ENCODE assay signal across 24 cellular contexts in genomic region chr6:116033687-116034303, GRCh38. TPM values are rescaled to one million over a fixed set of nuclear protein-coding genes. Genes with fewer than 3 reads are reported as not detected.
A peak's percentile ranks its signal among the peaks of the same experiment; 100 is the strongest.
DNase-seq lines count a peak whose midpoint lies in the region; ATAC-seq and TF ChIP-seq lines count a peak whose summit lies in the region.
"Had no signal": no experiment of that assay in that cellular context is flagged by ENCODE, and none has a peak within 500 bp of the region (broad histone marks: within the 10 kb centered on the region; RNA-seq: fewer than 3 reads in every experiment).

No MANE protein-coding gene starts in this region.

- CTCF ChIA-PET in IMR-90 (lab: Yijun Ruan, JAX) = no interaction called here

- no peak overlapping the region for H2AK9ac ChIP-seq in IMR-90 (replicated peaks; ENCODE audit: low read depth, low read length, poor library complexity)

- H2AFZ ChIP-seq in IMR-90 (replicated peaks; ENCODE audit: low read length, poor library complexity) = peak overlapping the region; percentile 64

- H2BK5ac ChIP-seq in IMR-90 (ENCODE audit: low read depth, low read length, poor library complexity, severe bottlenecking) = peak overlapping the region; percentile 40

- H3K4me1 Mint-ChIP-seq in mesothelial cell of epicardium = peaks cover 44% of the 10 kb centered on the region
- H3K4me1 Mint-ChIP-seq: activated naive CD4-positive, alpha-beta T cell treated with anti-CD3 and anti-CD28 coated beads, Interleukin-2, amount 10 ng/mL, durations not matched to agents 7 days and 5 days; CD4-positive, CD25-positive, alpha-beta regulatory T cell; naive thymus-derived CD8-positive, alpha-beta T cell had no signal

- no peak overlapping the region for H3K4me2 ChIP-seq in IMR-90 (ENCODE audit: low read depth, low read length)

- H3K4me3 Mint-ChIP-seq in mesothelial cell of epicardium = no peak overlapping the region
- H3K4me3 Mint-ChIP-seq: activated CD4-positive, alpha-beta memory T cell treated with anti-CD3 and anti-CD28 coated beads for 36 hours; activated naive CD4-positive, alpha-beta T cell treated with anti-CD3 and anti-CD28 coated beads, Interleukin-2, amount 10 ng/mL, durations not matched to agents 7 days and 5 days; CD4-positive, CD25-positive, alpha-beta regulatory T cell; naive thymus-derived CD8-positive, alpha-beta T cell had no signal

- intact Hi-C loops in IMR-90 (cut with micrococcal nuclease) = no loop called here

- H3K56ac ChIP-seq in IMR-90 (ENCODE audit: extremely low read depth, insufficient read depth, low read length) = no peak overlapping the region

- in situ Hi-C loops in IMR-90 (cut with MboI; ENCODE audit: low sequenced_read_pairs) = no loop called here

- no peaks in the 10 kb centered on the region for H4K20me1 ChIP-seq in IMR-90 (ENCODE audit: insufficient read depth, low read length)

- no peaks in the 10 kb centered on the region for H3K9me3 Mint-ChIP-seq in mesothelial cell of epicardium
- H3K9me3 Mint-ChIP-seq: activated CD4-positive, alpha-beta memory T cell treated with anti-CD3 and anti-CD28 coated beads for 36 hours; activated naive CD4-positive, alpha-beta T cell treated with anti-CD3 and anti-CD28 coated beads, Interleukin-2, amount 10 ng/mL, durations not matched to agents 7 days and 5 days; CD4-positive, CD25-positive, alpha-beta regulatory T cell; naive thymus-derived CD8-positive, alpha-beta T cell had no signal

- H3K4me1 ChIP-seq in IMR-90 (ENCODE audit: control insufficient read depth, insufficient read depth, low read length) (peaks cover 3% of the 10 kb centered on the region), thoracic aorta (ENCODE audit: control insufficient read depth in 1 of 2, low read depth in 2 of 2) (peaks cover 63 to 67% of the 10 kb centered on the region in 2 donors), right atrium auricular region (peaks cover 0 to 12% of the 10 kb centered on the region in 2 donors)
- H3K4me1 ChIP-seq: colonic mucosa had no signal

- ATAC-seq in IMR-90 (ENCODE audit: low read depth) = no peak
- no peak for ATAC-seq in thoracic aorta (ENCODE audit: insufficient number of reproducible peaks, low FRiP score, low read depth)
- ATAC-seq: left colon; naive thymus-derived CD8-positive, alpha-beta T cell had no signal

- POLR2A ChIA-PET in IMR-90 (lab: Charles Lee; ENCODE audit: unreplicated experiment) = no interaction called here

- H3K36me3 Mint-ChIP-seq in mesothelial cell of epicardium = no peaks in the 10 kb centered on the region
- H3K36me3 Mint-ChIP-seq: activated CD4-positive, alpha-beta memory T cell treated with anti-CD3 and anti-CD28 coated beads for 36 hours; activated naive CD4-positive, alpha-beta T cell treated with anti-CD3 and anti-CD28 coated beads, Interleukin-2, amount 10 ng/mL, durations not matched to agents 7 days and 5 days; CD4-positive, CD25-positive, alpha-beta regulatory T cell; naive thymus-derived CD8-positive, alpha-beta T cell had no signal

- H3K4me3 ChIP-seq in IMR-90 (ENCODE audit: insufficient read depth, low read depth, low read length) (no peak overlapping the region), coronary artery (no peak overlapping the region), thoracic aorta (peak overlapping the region; percentile 37), right atrium auricular region (no peak overlapping the region)
- H3K4me3 ChIP-seq: colonic mucosa, GM23248 had no signal

- H3K9me3 ChIP-seq in IMR-90 (ENCODE audit: control insufficient read depth, insufficient read depth, low read length) (no peaks in the 10 kb centered on the region), thoracic aorta (no peaks in the 10 kb centered on the region), right atrium auricular region (no peaks in the 10 kb centered on the region)
- H3K9me3 ChIP-seq: colonic mucosa had no signal

- no peaks in the 10 kb centered on the region for H3K9me1 ChIP-seq in IMR-90 (ENCODE audit: insufficient read depth, low read length)

- H2AK5ac ChIP-seq in IMR-90 (ENCODE audit: low read depth, low read length) = no peak overlapping the region; the same call in 1 of the 2 replicates

- H4K8ac ChIP-seq in IMR-90 (ENCODE audit: low read depth in 2 of 2, low read length in 2 of 2) = peak overlapping the region; percentile 15 to 67; a peak in 3 of 4 replicates

- TF ChIP-seq RAD21 in IMR-90 (IDR thresholded peaks at IDR 0.05; ENCODE audit: low read length) = no peak

- no peaks in the 10 kb centered on the region for H3K36me3 ChIP-seq in IMR-90 (ENCODE audit: control insufficient read depth, insufficient read depth, low read length)
- H3K36me3 ChIP-seq in thoracic aorta = no peaks in the 10 kb centered on the region
- no peaks in the 10 kb centered on the region for H3K36me3 ChIP-seq in right atrium auricular region
- H3K36me3 ChIP-seq: colonic mucosa had no signal

- H3K27me3 ChIP-seq in IMR-90 (ENCODE audit: control insufficient read depth, insufficient read depth, low read length) = no peaks in the 10 kb centered on the region
- H3K27me3 ChIP-seq in thoracic aorta (replicated peaks; ENCODE audit: insufficient read depth) = no peaks in the 10 kb centered on the region
- H3K27me3 ChIP-seq in right atrium auricular region = no peaks in the 10 kb centered on the region
- H3K27me3 ChIP-seq: colonic mucosa, foreskin keratinocyte had no signal

- H2BK20ac ChIP-seq in IMR-90 (ENCODE audit: low read depth, low read length) = peak overlapping the region; percentile 68; the same call in 1 of the 2 replicates

- peak overlapping the region; percentile 41 for H3K27ac Mint-ChIP-seq in mesothelial cell of epicardium
- H3K27ac Mint-ChIP-seq: activated CD4-positive, alpha-beta memory T cell treated with anti-CD3 and anti-CD28 coated beads for 36 hours; activated naive CD4-positive, alpha-beta T cell treated with anti-CD3 and anti-CD28 coated beads, Interleukin-2, amount 10 ng/mL, durations not matched to agents 7 days and 5 days; CD4-positive, CD25-positive, alpha-beta regulatory T cell; naive thymus-derived CD8-positive, alpha-beta T cell had no signal

- 50% methylated on average over 2 of the region's 4 CpGs; no CpG with 5 or more reads in 1 of the 2 experiments for WGBS in IMR-90 (ENCODE audit: extremely low coverage in 2 of 2, insufficient read length in 1 of 2), 2 experiments

- H3K27me3 Mint-ChIP-seq in mesothelial cell of epicardium (ENCODE audit: low read depth) = no peaks in the 10 kb centered on the region
- H3K27me3 Mint-ChIP-seq: activated naive CD4-positive, alpha-beta T cell treated with anti-CD3 and anti-CD28 coated beads, Interleukin-2, amount 10 ng/mL, durations not matched to agents 7 days and 5 days had no signal

- peak overlapping the region; percentile 85 for H3K18ac ChIP-seq in IMR-90 (ENCODE audit: low read depth, low read length)

- H3K23ac ChIP-seq in IMR-90 (ENCODE audit: low read depth, low read length) = peak overlapping the region; percentile 51; the same call in 1 of the 2 replicates

- DNase-seq in IMR-90 (no peak), coronary artery (ENCODE audit: low spot score) (no peak), mesothelial cell of epicardium (ENCODE audit: low spot score in 2 of 2, unreplicated experiment in 2 of 2) (no peak), thoracic aorta (ENCODE audit: low spot score) (no peak), T-helper 9 cell (no peak), NCI-H510A (lab: John Stamatoyannopoulos, UW) (no peak), right atrium auricular region (ENCODE audit: low spot score) (no peak)
- DNase-seq: activated CD4-positive, alpha-beta memory T cell treated with anti-CD3 and anti-CD28 coated beads for 36 hours; activated CD8-positive, alpha-beta memory T cell treated with anti-CD3 and anti-CD28 coated beads, Interleukin-2, amount 50 U/mL, for 4 hours; activated naive CD4-positive, alpha-beta T cell treated with anti-CD3 and anti-CD28 coated beads, Interleukin-2, amount 10 ng/mL, durations not matched to agents 7 days and 5 days; amniotic stem cell; CD4-positive, CD25-positive, alpha-beta regulatory T cell; colonic mucosa; effector memory CD4-positive, alpha-beta T cell; left colon; MM.1S; naive thymus-derived CD8-positive, alpha-beta T cell; NCI-H2029 treated with DMSO at 0.1 percent for 48 hours; NCI-H526 treated with DMSO at 0.1 percent for 48 hours; occipital lobe; SIG-M5; stimulated activated CD4-positive, alpha-beta T cell treated with anti-CD3 and anti-CD28 coated beads, Interleukin-2, amount 100 ng/mL, for 48 hours had no signal

- H3K27ac ChIP-seq in IMR-90 (ENCODE audit: insufficient read depth, low read length) (peak overlapping the region; percentile 52; the same call in 1 of the 2 replicates), coronary artery (peak overlapping the region; percentile 29 to 44), thoracic aorta (peak overlapping the region; percentile 22 to 35), right atrium auricular region (no peak overlapping the region)
- H3K27ac ChIP-seq: colonic mucosa, GM23248 had no signal

- peak overlapping the region; percentile 17 for H4K91ac ChIP-seq in IMR-90 (ENCODE audit: insufficient read depth, low read depth, low read length)

- H3K14ac ChIP-seq in IMR-90 (replicated peaks; ENCODE audit: low read depth, low read length) = peak overlapping the region; percentile 4; the same call in 1 of the 2 replicates

- H2BK120ac ChIP-seq in IMR-90 (ENCODE audit: low read depth, low read length) = peak overlapping the region; percentile 86

- peak overlapping the region; percentile 62 for H3K4ac ChIP-seq in IMR-90 (ENCODE audit: low read depth, low read length)

- H4K5ac ChIP-seq in IMR-90 (ENCODE audit: low read depth, low read length) = peak overlapping the region; percentile 98

- TF ChIP-seq CTCF in IMR-90 (conservative IDR thresholded peaks at IDR 0.05; ENCODE audit: low read depth, low read length) = no peak
- no peak for TF ChIP-seq CTCF in coronary artery (IDR thresholded peaks at IDR 0.05)
- TF ChIP-seq CTCF in mesothelial cell of epicardium (IDR thresholded peaks at IDR 0.05; ENCODE audit: unreplicated experiment) = no peak
- TF ChIP-seq CTCF in thoracic aorta (IDR thresholded peaks at IDR 0.05) = no peak
- no peak for TF ChIP-seq CTCF in right atrium auricular region (IDR thresholded peaks at IDR 0.05)

- no peak for TF ChIP-seq POLR2A in IMR-90 (IDR thresholded peaks at IDR 0.05; ENCODE audit: low read depth, low read length)

- dilution Hi-C loops in IMR-90 (cut with HindIII; ENCODE audit: low sequenced_read_pairs, unreplicated experiment) = no loop called here

- no TSS peak for BruUV-seq in IMR-90 (replicated peaks; lab: Mats Ljungman, UMichigan)

- H3K9ac ChIP-seq in IMR-90 (ENCODE audit: low read depth, low read length) = no peak overlapping the region
- H3K9ac ChIP-seq: GM23248 had no signal

- H2BK15ac ChIP-seq in IMR-90 (ENCODE audit: low read depth, low read length) = peak overlapping the region; percentile 13; the same call in 1 of the 3 replicates

- H3K79me1 ChIP-seq in IMR-90 (ENCODE audit: low read depth in 1 of 2, low read length in 2 of 2) = no peaks in the 10 kb centered on the region

RNA-seq across cellular contexts. Expression of gene FRK, which starts 26.9 kb away (rescaled TPM):
- total RNA-seq in IMR-90 (2012; rRNA removed) = under 0.01 TPM in 2 replicates
- polyA plus RNA-seq in IMR-90 (2012; rRNA removed) = under 0.01 and 0.02 TPM in 2 replicates
- 0.01 TPM in 1 of 2 replicates, not detected in the other for polyA plus RNA-seq in IMR-90 (2012; cell fraction: cytosol; rRNA removed)
- 0.02 and 0.09 TPM in 2 replicates for polyA plus RNA-seq in IMR-90 (2012; cell fraction: nucleus; rRNA removed; ENCODE audit: low replicate concordance)
- 4.9 to 5.2 TPM (median 5.1 TPM) in 3 replicates for total RNA-seq in mesothelial cell of epicardium
- 10 to 100 TPM; 16.0 to 20.0 TPM for total RNA-seq in thoracic aorta
- 1 to 10 TPM; 2.7 to 6.3 TPM for total RNA-seq in right atrium auricular region
- total RNA-seq: CD4-positive, CD25-positive, alpha-beta regulatory T cell had no signal
- polyA plus RNA-seq: CD4-positive, CD25-positive, alpha-beta regulatory T cell had no signal

Comparison
In these comparisons a context has a peak if more than half of its experiments do, and no peak if none do; other contexts are left out.
1. H3K27ac ChIP-seq: peak in IMR-90 (single experiment), coronary artery (2 of 2) and thoracic aorta (2 of 2); none in right atrium auricular region (0 of 2).